In genomic region chr6:27250277-27250954, GRCh38 we compare ENCODE assay signal across 8 cellular contexts. TPM values are rescaled to one million over a fixed set of nuclear protein-coding genes. Genes with fewer than 3 reads are reported as not detected.
DNase-seq lines count a peak whose midpoint lies in the region; ATAC-seq and TF ChIP-seq lines count a peak whose summit lies in the region.

No MANE protein-coding gene starts in this region.

- H3K4me1 ChIP-seq in HCT116 (ENCODE audit: control insufficient read depth in 1 of 2, insufficient read depth in 2 of 2, low read length in 2 of 2), result peaks cover 2 to 18% of the 10 kb centered on the region in 2 experiments; a peak in 3 of 4 replicates
- no peaks in the 10 kb centered on the region for H3K4me1 ChIP-seq in right cardiac atrium (ENCODE audit: control insufficient read depth, insufficient read depth, low read length)
- peaks cover 3 to 8% (median 6%) of the 10 kb centered on the region in 3 donors for H3K4me1 ChIP-seq in skeletal muscle tissue (ENCODE audit: control insufficient read depth in 3 of 3, insufficient read depth in 3 of 3, low read length in 3 of 3)

- peak overlapping the region; percentile 63 to 65 for H3K4me3 ChIP-seq in HCT116 (replicated peaks in 1 of 2; ENCODE audit: low read depth in 1 of 2, low read length in 2 of 2)
- H3K4me3 ChIP-seq in right cardiac atrium (ENCODE audit: low read length), result peak overlapping the region; percentile 35
- H3K4me3 ChIP-seq in skeletal muscle tissue (ENCODE audit: low read length in 3 of 3), result peak overlapping the region in 2 of 3 donors; percentile 54 to 67

- peak overlapping the region; percentile 41 for H2AFZ ChIP-seq in HCT116 (ENCODE audit: low read depth, low read length, poor library complexity, severe bottlenecking)

- ATAC-seq in HCT116 (no peak), WTC11 (no peak), right cardiac atrium (peak in 1 of 2 donors; percentile 4)

- H3K4me3 Mint-ChIP-seq in WTC11, result peak overlapping the region; percentile 90

- H3K36me3 Mint-ChIP-seq in WTC11, result no peaks in the 10 kb centered on the region

- TSS peak; percentile 83 for BruUV-seq in HCT116 (replicated peaks; lab: Mats Ljungman, UMichigan)

- H3K27me3 Mint-ChIP-seq in WTC11 (ENCODE audit: low read depth), result no peaks in the 10 kb centered on the region; the same call in none of the 2 replicates

- RAD21 ChIA-PET in HCT116 (lab: Charles Lee; ENCODE audit: low non-redundant PET in 1 of 2, low total read pairs in 2 of 2, uncharacterized antibody in 2 of 2, unreplicated experiment in 2 of 2), result no interaction called here

- H3K27ac ChIP-seq in HCT116 (ENCODE audit: low read depth, low read length) (peak overlapping the region; percentile 67), right cardiac atrium (ENCODE audit: low read length) (no peak overlapping the region), skeletal muscle tissue (ENCODE audit: low read depth, low read length) (no peak overlapping the region)

- POLR2A ChIA-PET in HCT116 (lab: Charles Lee) (interaction anchor here (0.7 to 1.6 kb wide), 4 partner anchors 13 to 1546 kb away, joined by 3 to 5 read pairs (median 4); a partner anchor contains a TSS), WTC11 (lab: Charles Lee) (interaction anchor here (1.0 to 1.6 kb wide), 7 partner anchors 12 to 1127 kb away, joined by 3 to 14 read pairs (median 6); a partner anchor contains a TSS)

- H3K9me3 ChIP-seq in HCT116 (ENCODE audit: control insufficient read depth in 1 of 2, insufficient read depth in 1 of 2, low read depth in 1 of 2, low read length in 2 of 2) (no peaks in the 10 kb centered on the region), right cardiac atrium (ENCODE audit: control insufficient read depth, low read length) (no peaks in the 10 kb centered on the region), skeletal muscle tissue (ENCODE audit: control insufficient read depth in 3 of 3, low read length in 3 of 3) (peaks cover 0 to 2% (median 0%) of the 10 kb centered on the region in 3 donors)

- no peaks in the 10 kb centered on the region for H3K9me3 Mint-ChIP-seq in WTC11

- H4K20me1 ChIP-seq in HCT116 (ENCODE audit: insufficient read depth), result no peaks in the 10 kb centered on the region

- H3K9me2 ChIP-seq in HCT116 (ENCODE audit: insufficient read depth), result no peaks in the 10 kb centered on the region

- H3K27ac Mint-ChIP-seq in WTC11, result peak overlapping the region; percentile 97

- intact Hi-C loops in HCT116 (cut with micrococcal nuclease), result no loop called here
- intact Hi-C loops in right cardiac atrium (cut with DNase I), result no loop called here

- H3K79me2 ChIP-seq in HCT116 (ENCODE audit: insufficient read depth, low read length), result no peaks in the 10 kb centered on the region

- TF ChIP-seq POLR2A in HCT116 (IDR thresholded peaks at IDR 0.05; ENCODE audit: borderline replicate concordance, extremely low read depth, insufficient read depth, insufficient read length), result no peak

- H3K4me1 Mint-ChIP-seq in WTC11, result peaks cover 10% of the 10 kb centered on the region

- H3K36me3 ChIP-seq in HCT116 (ENCODE audit: control insufficient read depth in 1 of 2, insufficient read depth in 2 of 2, low read length in 2 of 2) (no peaks in the 10 kb centered on the region), skeletal muscle tissue (ENCODE audit: control insufficient read depth in 3 of 3, insufficient read depth in 3 of 3, low read length in 3 of 3) (no peaks in the 10 kb centered on the region)

- no peak for TF ChIP-seq RAD21 in HCT116 (IDR thresholded peaks at IDR 0.05; ENCODE audit: low read depth)

- peak overlapping the region; percentile 89 for H3K4me2 ChIP-seq in HCT116 (ENCODE audit: low read length)

- H3K27me3 ChIP-seq in HCT116 (ENCODE audit: insufficient read depth, low read length) (no peaks in the 10 kb centered on the region), right cardiac atrium (ENCODE audit: control insufficient read depth, insufficient read depth) (no peaks in the 10 kb centered on the region), skeletal muscle tissue (ENCODE audit: control insufficient read depth in 3 of 3, insufficient read depth in 3 of 3, low read length in 3 of 3) (peaks cover 56 to 73% (median 66%) of the 10 kb centered on the region in 3 donors)

- DNase-seq in HCT116 (ENCODE audit: low read depth, low spot score) (no peak), WTC11 (ENCODE audit: low spot score) (no peak), right cardiac atrium (no peak), NCI-H1436 treated with DMSO at 0.1 percent for 48 hours (lab: John Stamatoyannopoulos, UW) (no peak), NAMALWA (ENCODE audit: low spot score) (no peak), mesenteric fat pad (ENCODE audit: low spot score) (no peak), NCI-H69 (lab: John Stamatoyannopoulos, UW) (no peak)

- peak overlapping the region; percentile 65 for H3K9ac ChIP-seq in HCT116 (ENCODE audit: low read length)
- no peak overlapping the region for H3K9ac ChIP-seq in skeletal muscle tissue (ENCODE audit: low read depth in 1 of 3, low read length in 3 of 3)

- 9% methylated on average over 21 of the region's 21 CpGs for WGBS in right cardiac atrium

- CTCF ChIA-PET in HCT116 (lab: Charles Lee) (interaction anchor here (1.0 to 1.5 kb wide), 3 partner anchors 13 to 222 kb away, joined by 3 to 12 read pairs (median 4); partner anchors contain the start of gene ZNF184), WTC11 (lab: Charles Lee) (interaction anchor here (1.2 to 2.0 kb wide), 10 partner anchors 10 to 314 kb away, joined by 3 to 25 read pairs (median 9); no protein-coding TSS in a partner anchor)

- TF ChIP-seq CTCF in HCT116 (IDR thresholded peaks at IDR 0.05 in 2 of 3, conservative IDR thresholded peaks at IDR 0.05 in 1 of 3; ENCODE audit: borderline replicate concordance in 1 of 3, insufficient read depth in 1 of 3, low read depth in 2 of 3, low read length in 2 of 3) (no peak), WTC11 (IDR thresholded peaks at IDR 0.05) (no peak)

TF ChIP-seq in HCT116, 20 proteins besides CTCF, POLR2A, EP300 and RAD21 (continues in another document):
- TF ChIP-seq TCF7L2 (IDR thresholded peaks at IDR 0.05; ENCODE audit: borderline replicate concordance, extremely low read depth, insufficient read depth, insufficient read length) (no peak), JUND (IDR thresholded peaks at IDR 0.05) (no peak), YY1 (IDR thresholded peaks at IDR 0.05; ENCODE audit: extremely low read depth, insufficient replicate concordance, low read depth, low read length) (no peak), FOSL1 (IDR thresholded peaks at IDR 0.05; ENCODE audit: low read depth) (no peak), ATF3 (IDR thresholded peaks at IDR 0.05) (no peak), ZBTB33 (IDR thresholded peaks at IDR 0.05; ENCODE audit: extremely low read depth, insufficient replicate concordance, low read length) (no peak)

TF ChIP-seq in WTC11, 78 proteins besides CTCF, POLR2A, EP300 and RAD21:
- TF ChIP-seq NR3C1 (CRISPR knock-in tag; conservative IDR thresholded peaks at IDR 0.05; ENCODE audit: low read depth) (no peak), ZNF232 (CRISPR knock-in tag; IDR thresholded peaks at IDR 0.05) (no peak), ZNF396 (CRISPR knock-in tag; IDR thresholded peaks at IDR 0.05; ENCODE audit: borderline replicate concordance) (no peak), ATF3 (CRISPR knock-in tag; conservative IDR thresholded peaks at IDR 0.05) (no peak), OVOL2 (CRISPR knock-in tag; IDR thresholded peaks at IDR 0.05; ENCODE audit: borderline replicate concordance) (no peak), SMAD4 (CRISPR knock-in tag; IDR thresholded peaks at IDR 0.05) (no peak), ZNF423 (CRISPR knock-in tag; IDR thresholded peaks at IDR 0.05) (no peak), E2F1 (CRISPR knock-in tag; IDR thresholded peaks at IDR 0.05) (no peak), AR (CRISPR knock-in tag; IDR thresholded peaks at IDR 0.05) (no peak), FOXK1 (CRISPR knock-in tag; IDR thresholded peaks at IDR 0.05) (no peak), TEAD1 (CRISPR knock-in tag; IDR thresholded peaks at IDR 0.05) (no peak)

RNA-seq across cellular contexts. Expression of gene PRSS16, which starts 2.9 kb away (rescaled TPM):
- total RNA-seq in HCT116 (2021; ENCODE audit: unreplicated experiment) (14.5 TPM), WTC11 (2021) (18.5 to 21.1 TPM (median 19.3 TPM) in 3 replicates), right cardiac atrium (1 to 10 TPM in 1 of 4 donors, under 1 TPM in 2, not detected in 1; 0.26 to 1.7 (median 0.85) TPM), skeletal muscle tissue (1.6 TPM), mesenteric fat pad (0.19 TPM)
- polyA plus RNA-seq in HCT116 (2012), result 15.8 and 16.9 TPM in 2 replicates
- polyA plus RNA-seq in right cardiac atrium, result 0.36 TPM
